In the genomic region with DNA sequence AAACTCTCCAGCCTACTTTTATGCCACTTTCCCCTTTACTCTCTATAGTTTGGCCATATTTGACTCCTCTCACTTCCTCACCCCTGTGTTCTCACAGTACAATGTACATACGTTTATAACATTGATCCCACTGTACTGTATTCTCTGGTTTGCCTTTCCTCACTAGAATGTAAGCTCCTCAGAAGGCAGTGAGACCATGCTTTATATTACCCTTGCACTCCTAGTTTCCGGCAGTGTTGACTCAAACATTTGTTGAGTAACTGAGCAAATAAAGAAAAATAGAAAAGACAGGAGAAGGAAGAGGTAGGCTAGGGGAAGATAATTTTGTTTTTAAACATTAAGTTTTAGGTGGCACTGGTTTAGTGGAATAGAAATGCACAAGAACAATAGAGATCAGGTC, we compare ENCODE assay signal across 16 cellular contexts. TPM values are rescaled to one million over a fixed set of nuclear protein-coding genes. Genes with fewer than 3 reads are reported as not detected.
DNase-seq lines count a peak whose midpoint lies in the region; ATAC-seq, FAIRE-seq and TF ChIP-seq lines count a peak whose summit lies in the region.
"Not testable (repeated sequence)": the region's sequence is repeated elsewhere in the genome, so short reads cannot be mapped to it uniquely, and the experiment has no call there.
"Had no signal": no experiment of that assay in that cellular context is flagged by ENCODE, and none has a peak within 500 bp of the region (broad histone marks: within the 10 kb centered on the region; RNA-seq: fewer than 3 reads in every experiment).

No MANE protein-coding gene starts in this region.

- H2BK15ac ChIP-seq in IMR-90 (ENCODE audit: low read depth, low read length) = not testable (repeated sequence)

- TF ChIP-seq CTCF in A549 (IDR thresholded peaks at IDR 0.05); IMR-90 (conservative IDR thresholded peaks at IDR 0.05; ENCODE audit: low read depth, low read length); endothelial cell of umbilical vein (IDR thresholded peaks at IDR 0.05; ENCODE audit: extremely low read depth in 1 of 2, insufficient read depth in 1 of 2, low read depth in 1 of 2, low read length in 2 of 2); left lung (IDR thresholded peaks at IDR 0.05); right lobe of liver (IDR thresholded peaks at IDR 0.05); pancreas (IDR thresholded peaks at IDR 0.05): not testable (repeated sequence)

- not testable (repeated sequence) for H2BK20ac ChIP-seq in IMR-90 (ENCODE audit: low read depth, low read length)

- H2AK9ac ChIP-seq in IMR-90 (replicated peaks; ENCODE audit: low read depth, low read length, poor library complexity) = not testable (repeated sequence)

- H3K4me1 ChIP-seq in A549; IMR-90 (ENCODE audit: control insufficient read depth, insufficient read depth, low read length); endothelial cell of umbilical vein (ENCODE audit: control insufficient read depth, extremely low read depth, insufficient read depth, low read length); left lung; right lobe of liver; pancreas: not testable (repeated sequence)

- H3K23ac ChIP-seq in IMR-90 (ENCODE audit: low read depth, low read length) = not testable (repeated sequence)

- not testable (repeated sequence) for TF ChIP-seq POLR2A in A549 (IDR thresholded peaks at IDR 0.05; ENCODE audit: low read length); IMR-90 (IDR thresholded peaks at IDR 0.05; ENCODE audit: low read depth, low read length); endothelial cell of umbilical vein (IDR thresholded peaks at IDR 0.05; ENCODE audit: low read depth, low read length); right lobe of liver (IDR thresholded peaks at IDR 0.05)

- ATAC-seq in A549 (peak; percentile 77 to 80), left colon (peak; percentile 68), left lung (peak; percentile 45), right lobe of liver (peak; percentile 60 to 81 (median 75)), pancreas (peak in 3 of 4 donors; percentile 13 to 39 (median 37))
- ATAC-seq in IMR-90 (ENCODE audit: low read depth) = not testable (repeated sequence)

- dilution Hi-C loops in IMR-90 (cut with HindIII; ENCODE audit: low sequenced_read_pairs, unreplicated experiment); endothelial cell of umbilical vein (cut with MboI; ENCODE audit: extremely low pct_ligation_motif_present, low sequenced_read_pairs): not testable (repeated sequence)

- H3K79me2 ChIP-seq in endothelial cell of umbilical vein (ENCODE audit: control insufficient read depth, insufficient read depth, low read length) = not testable (repeated sequence)

- H3K9me3 Mint-ChIP-seq in T-helper 2 cell treated with Interferon-gamma antibody and Interleukin-4, amounts not matched to agents 5 μg/mL and 100 μg/mL, for 36 hours = not testable (repeated sequence)

- H3K4me3 ChIP-seq in A549; IMR-90 (ENCODE audit: insufficient read depth, low read depth, low read length); endothelial cell of umbilical vein (replicated peaks in 1 of 3; ENCODE audit: insufficient read depth in 1 of 3, low read depth in 1 of 3, low read length in 3 of 3); left lung; right lobe of liver; pancreas: not testable (repeated sequence)

- FAIRE-seq in A549 (lab: Jason Lieb, UNC) = peak; percentile 18
- not testable (repeated sequence) for FAIRE-seq in endothelial cell of umbilical vein (lab: Jason Lieb, UNC); pancreas (lab: Jason Lieb, UNC)

- intact Hi-C loops in IMR-90 (cut with micrococcal nuclease); endothelial cell of umbilical vein (cut with micrococcal nuclease); left colon (cut with DNase I, micrococcal nuclease); left lung (cut with DNase I); right lobe of liver (cut with DNase I); pancreas (cut with DNase I): not testable (repeated sequence)

- H3K4ac ChIP-seq in IMR-90 (ENCODE audit: low read depth, low read length) = not testable (repeated sequence)

- H3K9me3 ChIP-seq in A549; IMR-90 (ENCODE audit: control insufficient read depth, insufficient read depth, low read length); endothelial cell of umbilical vein (replicated peaks; ENCODE audit: control insufficient read depth, insufficient read depth, low read length); left lung; right lobe of liver; pancreas: not testable (repeated sequence)

- H3K4me1 Mint-ChIP-seq in T-helper 2 cell treated with Interferon-gamma antibody and Interleukin-4, amounts not matched to agents 5 μg/mL and 100 μg/mL, for 36 hours (ENCODE audit: low read depth) = not testable (repeated sequence)

- H3K4me3 Mint-ChIP-seq in T-helper 2 cell treated with Interferon-gamma antibody and Interleukin-4, amounts not matched to agents 5 μg/mL and 100 μg/mL, for 36 hours = not testable (repeated sequence)

- H3K9me1 ChIP-seq in IMR-90 (ENCODE audit: insufficient read depth, low read length); endothelial cell of umbilical vein (replicated peaks; ENCODE audit: control insufficient read depth, extremely low read depth, insufficient read depth, low read length): not testable (repeated sequence)

- H3K36me3 Mint-ChIP-seq in T-helper 2 cell treated with Interferon-gamma antibody and Interleukin-4, amounts not matched to agents 5 μg/mL and 100 μg/mL, for 36 hours (ENCODE audit: low read depth) = not testable (repeated sequence)

- H4K5ac ChIP-seq in IMR-90 (ENCODE audit: low read depth, low read length) = not testable (repeated sequence)

- DNase-seq in A549 (ENCODE audit: low read depth in 1 of 2, low spot score in 1 of 2); IMR-90; T-helper 2 cell treated with Interferon-gamma antibody and Interleukin-4, amounts not matched to agents 5 μg/mL and 100 μg/mL, for 36 hours (ENCODE audit: low spot score); endothelial cell of umbilical vein (ENCODE audit: low read depth, low spot score); left colon; left lung; right lobe of liver; pancreas: not testable (repeated sequence)

- H3K27ac Mint-ChIP-seq in T-helper 2 cell treated with Interferon-gamma antibody and Interleukin-4, amounts not matched to agents 5 μg/mL and 100 μg/mL, for 36 hours = peak overlapping the region; percentile 36

- H3K14ac ChIP-seq in IMR-90 (replicated peaks; ENCODE audit: low read depth, low read length) = not testable (repeated sequence)

- POLR2A ChIA-PET in A549 (lab: Yijun Ruan, JAX); IMR-90 (lab: Charles Lee; ENCODE audit: unreplicated experiment); endothelial cell of umbilical vein (lab: Charles Lee): not testable (repeated sequence)

- peak overlapping the region; percentile 72 for H2BK5ac ChIP-seq in IMR-90 (ENCODE audit: low read depth, low read length, poor library complexity, severe bottlenecking)

- not testable (repeated sequence) for BruUV-seq in IMR-90 (replicated peaks; lab: Mats Ljungman, UMichigan)
- BruUV-seq in endothelial cell of umbilical vein (replicated peaks; lab: Mats Ljungman, UMichigan) = TSS peak; percentile 22

- TF ChIP-seq RAD21 in A549 (conservative IDR thresholded peaks at IDR 0.05 in 1 of 2, IDR thresholded peaks at IDR 0.05 in 1 of 2); IMR-90 (IDR thresholded peaks at IDR 0.05; ENCODE audit: low read length): not testable (repeated sequence)

- 5% methylated on average over 2 of the region's 2 CpGs for WGBS in A549 (ENCODE audit: missing lambda C conversion rate)
- WGBS in IMR-90 (ENCODE audit: extremely low coverage in 2 of 2, insufficient read length in 1 of 2), 2 experiments = no CpG with 5 or more reads among the region's 2 CpGs
- WGBS in right lobe of liver (ENCODE audit: insufficient coverage, low coverage, low lambda C conversion rate, missing lambda C conversion rate) = 47% methylated on average over 2 of the region's 2 CpGs
- 57 to 63% methylated on average over 1 to 2 of the region's 2 CpGs for WGBS in pancreas, 2 donors

- not testable (repeated sequence) for TF ChIP-seq EP300 in A549 (IDR thresholded peaks at IDR 0.05)

- not testable (repeated sequence) for H3K27me3 ChIP-seq in IMR-90 (ENCODE audit: control insufficient read depth, insufficient read depth, low read length); endothelial cell of umbilical vein (ENCODE audit: control insufficient read depth in 2 of 2, insufficient read depth in 2 of 2, low read length in 2 of 2); left lung; right lobe of liver; pancreas

- H4K8ac ChIP-seq in IMR-90 (ENCODE audit: low read depth in 2 of 2, low read length in 2 of 2) = not testable (repeated sequence)

- not testable (repeated sequence) for H2BK120ac ChIP-seq in IMR-90 (ENCODE audit: low read depth, low read length)

- not testable (repeated sequence) for H3K27ac ChIP-seq in A549; IMR-90 (ENCODE audit: insufficient read depth, low read length); endothelial cell of umbilical vein (ENCODE audit: insufficient read depth, low read depth, low read length); left lung; right lobe of liver; pancreas

- H3K56ac ChIP-seq in IMR-90 (ENCODE audit: extremely low read depth, insufficient read depth, low read length) = not testable (repeated sequence)

- H4K20me1 ChIP-seq in IMR-90 (ENCODE audit: insufficient read depth, low read length); endothelial cell of umbilical vein (replicated peaks; ENCODE audit: control insufficient read depth, extremely low read depth, insufficient read depth, low read length): not testable (repeated sequence)

- not testable (repeated sequence) for H3K79me1 ChIP-seq in IMR-90 (ENCODE audit: low read depth in 1 of 2, low read length in 2 of 2)

- not testable (repeated sequence) for H3K18ac ChIP-seq in IMR-90 (ENCODE audit: low read depth, low read length)

- H2AK5ac ChIP-seq in IMR-90 (ENCODE audit: low read depth, low read length) = not testable (repeated sequence)

- H2AFZ ChIP-seq in IMR-90 (replicated peaks; ENCODE audit: low read length, poor library complexity); endothelial cell of umbilical vein (ENCODE audit: low read depth, low read length): not testable (repeated sequence)

- H3K36me3 ChIP-seq in IMR-90 (ENCODE audit: control insufficient read depth, insufficient read depth, low read length); endothelial cell of umbilical vein (ENCODE audit: control insufficient read depth in 2 of 2, extremely low read depth in 1 of 2, insufficient read depth in 2 of 2, low read length in 2 of 2); left lung; right lobe of liver; pancreas: not testable (repeated sequence)

- not testable (repeated sequence) for H3K9ac ChIP-seq in IMR-90 (ENCODE audit: low read depth, low read length); endothelial cell of umbilical vein (replicated peaks; ENCODE audit: extremely low read depth, insufficient read depth, low read length)

- H3K4me2 ChIP-seq in A549 = peak overlapping the region; percentile 36; the same call in 1 of the 3 replicates
- not testable (repeated sequence) for H3K4me2 ChIP-seq in IMR-90 (ENCODE audit: low read depth, low read length); endothelial cell of umbilical vein (ENCODE audit: insufficient read depth, low read length)

- CTCF ChIA-PET in A549 (lab: Yijun Ruan, JAX); IMR-90 (lab: Yijun Ruan, JAX); endothelial cell of umbilical vein (lab: Charles Lee): not testable (repeated sequence)

- H3K27me3 Mint-ChIP-seq in T-helper 2 cell treated with Interferon-gamma antibody and Interleukin-4, amounts not matched to agents 5 μg/mL and 100 μg/mL, for 36 hours (ENCODE audit: low read depth) = not testable (repeated sequence)

- not testable (repeated sequence) for H4K91ac ChIP-seq in IMR-90 (ENCODE audit: insufficient read depth, low read depth, low read length)

- in situ Hi-C loops in IMR-90 (cut with MboI; ENCODE audit: low sequenced_read_pairs) = not testable (repeated sequence)

RNA-seq across cellular contexts. Expression of a gene that starts 17.9 kb away (rescaled TPM):
- polyA plus RNA-seq in A549 (2011; rRNA removed) = not detected in 2 replicates
- polyA plus RNA-seq in A549 (2012; cell fraction: cytosol; rRNA removed) = 0.04 TPM in 1 of 2 replicates, not detected in the other
- polyA plus RNA-seq in A549 (2012; cell fraction: nucleus; rRNA removed) = 0.05 and 0.11 TPM in 2 replicates
- polyA plus RNA-seq in A549 (2017; fragmentation: RNase III; extraction: RNeasy Plus Mini Kit Qiagen cat#74134 plus additional on column Dnase treatment) = not detected in 3 replicates
- not detected in 2 replicates for polyA minus RNA-seq in A549 (2011; rRNA and poly(A)+ RNA removed)
- total RNA-seq in IMR-90 (2012; rRNA removed) = not detected in 2 replicates
- polyA plus RNA-seq in IMR-90 (2012; rRNA removed) = not detected in 2 replicates
- polyA plus RNA-seq in IMR-90 (2012; cell fraction: cytosol; rRNA removed) = not detected in 2 replicates
- 0.41 and 0.46 TPM in 2 replicates for polyA plus RNA-seq in IMR-90 (2012; cell fraction: nucleus; rRNA removed; ENCODE audit: low replicate concordance)
- 0.35 and 0.66 TPM in 2 replicates for total RNA-seq in endothelial cell of umbilical vein
- polyA plus RNA-seq in endothelial cell of umbilical vein = not detected in 2 replicates
- 0.13 and 0.16 TPM in 2 replicates for polyA plus RNA-seq in endothelial cell of umbilical vein (2011; cell fraction: cytosol; rRNA removed)
- polyA plus RNA-seq in endothelial cell of umbilical vein (2011; cell fraction: nucleus; rRNA removed) = 1.2 and 1.3 TPM in 2 replicates
- not detected in 2 replicates for polyA plus RNA-seq in endothelial cell of umbilical vein (2012)
- polyA minus RNA-seq in endothelial cell of umbilical vein = 1.6 TPM in 1 of 2 replicates, not detected in the other
- polyA minus RNA-seq in endothelial cell of umbilical vein (2011; cell fraction: cytosol; rRNA and poly(A)+ RNA removed) = not detected
- not detected in 2 replicates for polyA minus RNA-seq in endothelial cell of umbilical vein (2011; cell fraction: nucleus; rRNA and poly(A)+ RNA removed)
- under 1 TPM; 0.42 to 0.46 TPM for total RNA-seq in left colon
- total RNA-seq in left lung = under 1 TPM; 0.44 to 0.81 TPM
- 1 to 10 TPM in 1 of 6 experiments, under 1 TPM in 2, not detected in 3; 0.51 to 1.3 (median 0.62) TPM for total RNA-seq in right lobe of liver
- under 1 TPM in 5 of 6 donors, not detected in 1; 0.31 to 0.87 (median 0.37) TPM for total RNA-seq in pancreas
- under 1 TPM; 0.49 to 0.70 TPM for polyA plus RNA-seq in pancreas
- total RNA-seq: A172, A673 had no signal
- polyA plus RNA-seq: AG04450, CD14-positive monocyte had no signal

RNA-seq across cellular contexts. Expression of a gene that starts 42.2 kb away (rescaled TPM):
- polyA plus RNA-seq in A549 (2011; rRNA removed) (3.4 and 5.1 TPM in 2 replicates), A549 (2017; fragmentation: RNase III; extraction: RNeasy Plus Mini Kit Qiagen cat#74134 plus additional on column Dnase treatment) (1.4 to 2.0 TPM (median 1.6 TPM) in 3 replicates), IMR-90 (2012; rRNA removed) (1.0 and 1.7 TPM in 2 replicates), endothelial cell of umbilical vein (0.65 and 1.5 TPM in 2 replicates), pancreas (1 to 10 TPM; 3.3 to 7.9 TPM)
- 0.25 and 0.41 TPM in 2 replicates for polyA plus RNA-seq in A549 (2012; cell fraction: cytosol; rRNA removed)
- polyA plus RNA-seq in A549 (2012; cell fraction: nucleus; rRNA removed) = 0.48 and 1.0 TPM in 2 replicates
- 1.2 and 1.9 TPM in 2 replicates for polyA minus RNA-seq in A549 (2011; rRNA and poly(A)+ RNA removed)
- total RNA-seq in IMR-90 (2012; rRNA removed) (0.54 and 0.83 TPM in 2 replicates), endothelial cell of umbilical vein (2.2 and 2.6 TPM in 2 replicates), left colon (10 to 100 TPM; 11.6 to 15.7 TPM), left lung (10 to 100 TPM in 1 of 2 donors, 1 to 10 TPM in 1; 3.9 to 14.5 TPM), right lobe of liver (1 to 10 TPM; 2.6 to 7.2 (median 4.0) TPM), pancreas (1 to 10 TPM; 2.5 to 7.1 (median 3.3) TPM)
- 0.22 and 0.64 TPM in 2 replicates for polyA plus RNA-seq in IMR-90 (2012; cell fraction: cytosol; rRNA removed)
- polyA plus RNA-seq in IMR-90 (2012; cell fraction: nucleus; rRNA removed; ENCODE audit: low replicate concordance) = 2.2 and 22.8 TPM in 2 replicates
- 0.72 and 1.3 TPM in 2 replicates for polyA plus RNA-seq in endothelial cell of umbilical vein (2011; cell fraction: cytosol; rRNA removed)
- polyA plus RNA-seq in endothelial cell of umbilical vein (2011; cell fraction: nucleus; rRNA removed) = 7.1 and 9.4 TPM in 2 replicates
- polyA plus RNA-seq in endothelial cell of umbilical vein (2012) = 1.1 and 1.8 TPM in 2 replicates
- polyA minus RNA-seq in endothelial cell of umbilical vein = 0.83 and 3.5 TPM in 2 replicates
- polyA minus RNA-seq in endothelial cell of umbilical vein (2011; cell fraction: cytosol; rRNA and poly(A)+ RNA removed) = not detected
- 3.4 and 6.8 TPM in 2 replicates for polyA minus RNA-seq in endothelial cell of umbilical vein (2011; cell fraction: nucleus; rRNA and poly(A)+ RNA removed)

RNA-seq across cellular contexts. Expression of a gene that starts 48.1 kb away (rescaled TPM):
- polyA plus RNA-seq in A549 (2011; rRNA removed) = not detected in 2 replicates
- polyA plus RNA-seq in A549 (2012; cell fraction: cytosol; rRNA removed) = not detected in 2 replicates
- not detected in 2 replicates for polyA plus RNA-seq in A549 (2012; cell fraction: nucleus; rRNA removed)
- polyA plus RNA-seq in A549 (2017; fragmentation: RNase III; extraction: RNeasy Plus Mini Kit Qiagen cat#74134 plus additional on column Dnase treatment) = not detected in 3 replicates
- polyA minus RNA-seq in A549 (2011; rRNA and poly(A)+ RNA removed) = not detected in 2 replicates
- not detected in 2 replicates for total RNA-seq in IMR-90 (2012; rRNA removed)
- polyA plus RNA-seq in IMR-90 (2012; rRNA removed) = not detected in 2 replicates
- not detected in 2 replicates for polyA plus RNA-seq in IMR-90 (2012; cell fraction: cytosol; rRNA removed)
- not detected in 2 replicates for polyA plus RNA-seq in IMR-90 (2012; cell fraction: nucleus; rRNA removed; ENCODE audit: low replicate concordance)
- total RNA-seq in endothelial cell of umbilical vein = not detected in 2 replicates
- polyA plus RNA-seq in endothelial cell of umbilical vein = not detected in 2 replicates
- not detected in 2 replicates for polyA plus RNA-seq in endothelial cell of umbilical vein (2011; cell fraction: cytosol; rRNA removed)
- not detected in 2 replicates for polyA plus RNA-seq in endothelial cell of umbilical vein (2011; cell fraction: nucleus; rRNA removed)
- polyA plus RNA-seq in endothelial cell of umbilical vein (2012) = not detected in 2 replicates
- polyA minus RNA-seq in endothelial cell of umbilical vein = not detected in 2 replicates
- polyA minus RNA-seq in endothelial cell of umbilical vein (2011; cell fraction: cytosol; rRNA and poly(A)+ RNA removed) = not detected
- not detected in 2 replicates for polyA minus RNA-seq in endothelial cell of umbilical vein (2011; cell fraction: nucleus; rRNA and poly(A)+ RNA removed)
- not detected for total RNA-seq in left colon
- total RNA-seq in left lung = not detected
- total RNA-seq in right lobe of liver = not detected
- not detected for total RNA-seq in pancreas
- polyA plus RNA-seq in pancreas = not detected
- total RNA-seq: A172; A673; Caco-2; Calu3; CD4-positive, alpha-beta T cell; CD8-positive, alpha-beta T cell had no signal
- polyA plus RNA-seq: AG04450, CD14-positive monocyte had no signal
